ENCODE assay signal across 8 cellular contexts in genomic region chr6:13767121-13767794, GRCh38. TPM values are rescaled to one million over a fixed set of nuclear protein-coding genes. Genes with fewer than 3 reads are reported as not detected.
A peak's percentile ranks its signal among the peaks of the same experiment; 100 is the strongest.
DNase-seq lines count a peak whose midpoint lies in the region; ATAC-seq lines count a peak whose summit lies in the region.

No MANE protein-coding gene starts in this region.

- no peaks in the 10 kb centered on the region for H3K9me3 ChIP-seq in T-helper 17 cell (ENCODE audit: control insufficient read depth, low read length, poor library complexity, severe bottlenecking)

- DNase-seq in Daoy (ENCODE audit: low read depth), result peak; percentile 53
- DNase-seq in T-helper 17 cell, result peak in 1 of 3 donors; percentile 14
- DNase-seq in lung microvascular endothelial cell (ENCODE audit: low read depth in 2 of 2), result peak; percentile 23 to 67
- peak; percentile 20 to 21 for DNase-seq in stimulated activated CD8-positive, alpha-beta memory T cell treated with anti-CD3 and anti-CD28 coated beads, Interleukin-4, amount 100 ng/mL, for 4 hours (ENCODE audit: low read depth in 2 of 2, low spot score in 1 of 2)
- no peak for DNase-seq in COR-L47 (lab: John Stamatoyannopoulos, UW)

- peak; percentile 61 for ATAC-seq in T-helper 17 cell
- no peak for ATAC-seq in GM21737 (IDR thresholded peaks at IDR 0.05; ENCODE audit: unreplicated experiment)
- ATAC-seq in HG03095 (IDR thresholded peaks at IDR 0.05; ENCODE audit: unreplicated experiment), result no peak

- peak overlapping the region; percentile 75 for H3K27ac Mint-ChIP-seq in T-helper 17 cell

- H3K4me1 Mint-ChIP-seq in T-helper 17 cell, result peaks cover 29% of the 10 kb centered on the region

- H3K27ac ChIP-seq in cingulate gyrus (ENCODE audit: low read depth, low read length), result peak overlapping the region; percentile 58

- H3K4me3 Mint-ChIP-seq in T-helper 17 cell, result peak overlapping the region; percentile 85

- no peaks in the 10 kb centered on the region for H3K27me3 Mint-ChIP-seq in T-helper 17 cell

- no peaks in the 10 kb centered on the region for H3K36me3 Mint-ChIP-seq in T-helper 17 cell (ENCODE audit: low read depth)

RNA-seq across cellular contexts. Expression of gene MCUR1, which starts 47.1 kb away (rescaled TPM):
- total RNA-seq in Daoy (2014; rRNA removed; shearing (Covaris generic)), result 33.0 and 71.1 TPM in 2 replicates
- total RNA-seq in T-helper 17 cell (10 to 100 TPM; 10.2 to 22.3 TPM), lung microvascular endothelial cell (5.2 and 6.5 TPM in 2 replicates)

RNA-seq across cellular contexts. Expression of gene RANBP9, which starts 55.6 kb away (rescaled TPM):
- 20.8 and 23.4 TPM in 2 replicates for total RNA-seq in Daoy (2014; rRNA removed; shearing (Covaris generic))
- total RNA-seq in T-helper 17 cell (10 to 100 TPM; 74.4 to 99.9 TPM), lung microvascular endothelial cell (18.3 and 21.0 TPM in 2 replicates)
